In genomic region chr16:67915831-67916723, GRCh38 we compare ENCODE assay signal across 11 cellular contexts. TPM values are rescaled to one million over a fixed set of nuclear protein-coding genes. Genes with fewer than 3 reads are reported as not detected.
A peak's percentile ranks its signal among the peaks of the same experiment; 100 is the strongest.
DNase-seq lines count a peak whose midpoint lies in the region; TF ChIP-seq lines count a peak whose summit lies in the region.
"Had no signal": no experiment of that assay in that cellular context is flagged by ENCODE, and none has a peak within 500 bp of the region (broad histone marks: within the 10 kb centered on the region; RNA-seq: fewer than 3 reads in every experiment).

No MANE protein-coding gene starts in this region.

- H3K4me3 ChIP-seq in CD4-positive, alpha-beta memory T cell (ENCODE audit: low read length in 2 of 2), result no peak overlapping the region
- no peak overlapping the region for H3K4me3 ChIP-seq in HUES48 (ENCODE audit: low read depth, low read length)
- no peak overlapping the region for H3K4me3 ChIP-seq in osteoblast (ENCODE audit: insufficient read depth, low read length)
- H3K4me3 ChIP-seq: right atrium auricular region had no signal

- no peak overlapping the region for H2AFZ ChIP-seq in osteoblast (ENCODE audit: low read length)

- H3K36me3 ChIP-seq in CD4-positive, alpha-beta memory T cell (ENCODE audit: insufficient read depth, low read length), result peaks cover 3% of the 10 kb centered on the region
- H3K36me3 ChIP-seq in HUES48 (ENCODE audit: control insufficient read depth, insufficient read depth, low read length) (peaks cover 16% of the 10 kb centered on the region), osteoblast (ENCODE audit: insufficient read depth, low read length) (peaks cover 16% of the 10 kb centered on the region)

- CTCF ChIA-PET in CD4-positive, alpha-beta memory T cell (lab: Charles Lee; ENCODE audit: partially characterized antibody), result interaction anchor here (0.6 to 1.1 kb wide), 3 partner anchors 8 to 228 kb away, joined by 3 to 4 read pairs (median 3); no protein-coding TSS in a partner anchor

- H3K9me3 ChIP-seq in CD4-positive, alpha-beta memory T cell (ENCODE audit: control insufficient read depth in 1 of 2, low read length in 2 of 2), result no peaks in the 10 kb centered on the region
- H3K9me3 ChIP-seq in HUES48 (ENCODE audit: control insufficient read depth, insufficient read depth, low read length) (no peaks in the 10 kb centered on the region), osteoblast (ENCODE audit: low read depth, low read length) (no peaks in the 10 kb centered on the region)
- H3K9me3 ChIP-seq: right atrium auricular region had no signal

- no peak for TF ChIP-seq CTCF in osteoblast (IDR thresholded peaks at IDR 0.05; ENCODE audit: extremely low read depth, low read depth, low read length)

- peaks cover 4 to 42% of the 10 kb centered on the region in 2 donors for H3K36me3 Mint-ChIP-seq in CD4-positive, alpha-beta memory T cell

- H3K27ac Mint-ChIP-seq in CD4-positive, alpha-beta memory T cell, result peak overlapping the region in 6 of 7 donors; percentile 17 to 70 (median 42)

- peaks cover 53% of the 10 kb centered on the region for H4K20me1 ChIP-seq in osteoblast (ENCODE audit: insufficient read depth, low read length)

- H3K4me3 Mint-ChIP-seq in CD4-positive, alpha-beta memory T cell, result no peak overlapping the region

- intact Hi-C loops in CD4-positive, alpha-beta memory T cell (cut with micrococcal nuclease), result no loop called here

- no peak overlapping the region for H3K4me2 ChIP-seq in osteoblast (ENCODE audit: insufficient read depth, low read length)

- POLR2A ChIA-PET in CD4-positive, alpha-beta memory T cell (lab: Charles Lee; ENCODE audit: partially characterized antibody), result interaction anchor here (0.8 kb wide), 1 partner anchor 12 kb away, joined by 3 read pairs; no protein-coding TSS in a partner anchor

- H3K79me2 ChIP-seq in osteoblast (ENCODE audit: insufficient read depth, low read length), result peaks cover 50% of the 10 kb centered on the region

- H3K4me1 ChIP-seq in CD4-positive, alpha-beta memory T cell (ENCODE audit: insufficient read depth, low read length), result peaks cover 8% of the 10 kb centered on the region
- peaks cover 16% of the 10 kb centered on the region for H3K4me1 ChIP-seq in HUES48 (ENCODE audit: control insufficient read depth, insufficient read depth, low read length)
- H3K4me1 ChIP-seq in osteoblast (ENCODE audit: insufficient read depth, low read length), result peaks cover 25% of the 10 kb centered on the region

- no peaks in the 10 kb centered on the region for H3K27me3 ChIP-seq in CD4-positive, alpha-beta memory T cell (ENCODE audit: insufficient read depth, low read length)
- H3K27me3 ChIP-seq in HUES48 (ENCODE audit: control insufficient read depth, insufficient read depth, low read length) (no peaks in the 10 kb centered on the region), osteoblast (ENCODE audit: insufficient read depth, low read length) (no peaks in the 10 kb centered on the region)
- H3K27me3 ChIP-seq: right atrium auricular region had no signal

- peaks cover 8 to 36% (median 24%) of the 10 kb centered on the region in 4 donors for H3K4me1 Mint-ChIP-seq in CD4-positive, alpha-beta memory T cell

- H3K27me3 Mint-ChIP-seq in CD4-positive, alpha-beta memory T cell, result no peaks in the 10 kb centered on the region

- H3K9me3 Mint-ChIP-seq in CD4-positive, alpha-beta memory T cell, result no peaks in the 10 kb centered on the region

- no peak overlapping the region for H3K9ac ChIP-seq in HUES48 (ENCODE audit: low read depth, low read length)

- no peak overlapping the region for H3K27ac ChIP-seq in CD4-positive, alpha-beta memory T cell (ENCODE audit: low read depth, low read length)
- H3K27ac ChIP-seq in HUES48 (ENCODE audit: low read depth, low read length), result peak overlapping the region; percentile 50
- peak overlapping the region; percentile 65 for H3K27ac ChIP-seq in osteoblast (ENCODE audit: low read depth, low read length)

- DNase-seq in CD4-positive, alpha-beta memory T cell, result no peak
- DNase-seq in cerebellum (ENCODE audit: low spot score), result peak; percentile 41
- peak; percentile 15 for DNase-seq in osteoblast (ENCODE audit: insufficient read length, low spot score, missing footprints)
- DNase-seq in central memory CD4-positive, alpha-beta T cell, result no peak
- no peak for DNase-seq in inferior parietal cortex (ENCODE audit: extremely low spot score)
- no peak for DNase-seq in HPDE6-E6E7 (ENCODE audit: extremely low spot score)
- DNase-seq in NCI-H2227 treated with DMSO at 0.1 percent for 48 hours (lab: John Stamatoyannopoulos, UW), result no peak
- DNase-seq: NCI-H1048, NCI-H524 treated with DMSO at 0.1 percent for 48 hours had no signal

RNA-seq across cellular contexts. Expression of gene CTRL, which starts 15.6 kb away (rescaled TPM):
- 1 to 10 TPM; 5.1 to 8.6 TPM for total RNA-seq in CD4-positive, alpha-beta memory T cell
- polyA plus RNA-seq in CD4-positive, alpha-beta memory T cell, result 1 to 10 TPM in 1 of 2 donors, under 1 TPM in 1; 0.41 to 1.8 TPM
- total RNA-seq in cerebellum (2.9 TPM), osteoblast (0.36 and 0.59 TPM in 2 replicates)

RNA-seq across cellular contexts. Expression of gene PSMB10, which starts 20.6 kb away (rescaled TPM):
- 100 to 1,000 TPM; 147 to 152 TPM for total RNA-seq in CD4-positive, alpha-beta memory T cell
- polyA plus RNA-seq in CD4-positive, alpha-beta memory T cell, result 100 to 1,000 TPM; 461 to 777 TPM
- total RNA-seq in cerebellum (11.2 TPM), osteoblast (44.5 and 47.0 TPM in 2 replicates)

RNA-seq across cellular contexts. Expression of gene PSKH1, which starts 23.0 kb away (rescaled TPM):
- total RNA-seq in CD4-positive, alpha-beta memory T cell, result 10 to 100 TPM; 22.3 to 25.1 TPM
- 10 to 100 TPM; 19.4 to 25.3 TPM for polyA plus RNA-seq in CD4-positive, alpha-beta memory T cell
- total RNA-seq in cerebellum (14.0 TPM), osteoblast (16.8 and 18.5 TPM in 2 replicates)

RNA-seq across cellular contexts. Expression of gene LCAT, which starts 27.8 kb away (rescaled TPM):
- total RNA-seq in CD4-positive, alpha-beta memory T cell, result 10 to 100 TPM; 18.2 to 20.3 TPM
- polyA plus RNA-seq in CD4-positive, alpha-beta memory T cell, result 1 to 10 TPM in 1 of 2 donors, not detected in 1; 1.9 TPM
- total RNA-seq in cerebellum (23.2 TPM), osteoblast (6.9 and 8.8 TPM in 2 replicates)

RNA-seq across cellular contexts. Expression of gene NRN1L, which starts 31.4 kb away (rescaled TPM):
- total RNA-seq in CD4-positive, alpha-beta memory T cell, result 1 to 10 TPM; 5.9 to 7.0 TPM
- polyA plus RNA-seq in CD4-positive, alpha-beta memory T cell, result under 1 TPM; 0.81 to 0.96 TPM
- not detected for total RNA-seq in cerebellum
- total RNA-seq in osteoblast, result 0.29 TPM in 1 of 2 replicates, not detected in the other
- total RNA-seq: right atrium auricular region had no signal

Comparison
In these comparisons a context has a peak if more than half of its experiments do, and no peak if none do; other contexts are left out.
1. DNase-seq: peak in cerebellum (single experiment) and osteoblast (single experiment); none in CD4-positive, alpha-beta memory T cell (0 of 5), central memory CD4-positive, alpha-beta T cell (single experiment), inferior parietal cortex (single experiment), HPDE6-E6E7 (single experiment) and NCI-H2227 treated with DMSO at 0.1 percent for 48 hours (single experiment).